In the genomic region with DNA sequence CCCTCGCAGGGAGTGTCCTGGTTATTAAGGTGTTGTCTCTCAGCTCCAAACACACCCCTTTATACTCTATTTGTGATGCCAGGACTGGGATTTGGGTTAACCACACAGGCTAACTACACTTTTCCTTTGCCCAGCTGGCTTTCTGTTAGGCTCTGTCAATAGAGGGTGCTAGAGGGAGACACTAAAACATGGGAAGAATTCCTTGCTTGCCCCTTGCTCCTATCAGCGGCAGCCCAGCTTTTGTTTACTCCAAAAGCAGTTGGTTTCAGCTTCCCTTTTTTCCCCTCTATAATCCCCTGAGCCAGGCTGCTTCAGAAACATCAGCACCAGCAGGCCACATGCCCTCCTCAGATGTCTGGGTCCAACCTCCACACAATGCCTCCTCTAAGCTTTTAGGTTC, we compare ENCODE assay signal across 9 cellular contexts.
A peak's percentile ranks its signal among the peaks of the same experiment; 100 is the strongest.
DNase-seq lines count a peak whose midpoint lies in the region; ATAC-seq and TF ChIP-seq lines count a peak whose summit lies in the region.
"Had no signal": no experiment of that assay in that cellular context is flagged by ENCODE, and none has a peak within 500 bp of the region (broad histone marks: within the 10 kb centered on the region; RNA-seq: fewer than 3 reads in every experiment).

No MANE protein-coding gene starts in this region.

- H3K36me3 ChIP-seq in Loucy (ENCODE audit: insufficient read depth, low read length), result no peaks in the 10 kb centered on the region
- no peaks in the 10 kb centered on the region for H3K36me3 ChIP-seq in kidney epithelial cell (ENCODE audit: control insufficient read depth, insufficient read depth, low read length)
- H3K36me3 ChIP-seq: upper lobe of left lung had no signal

- H4K20me1 ChIP-seq in Loucy (ENCODE audit: insufficient read depth, low read length, poor library complexity, severe bottlenecking), result no peaks in the 10 kb centered on the region

- H3K9me3 ChIP-seq in Loucy (ENCODE audit: insufficient read depth, low read depth, low read length), result no peaks in the 10 kb centered on the region
- H3K9me3 ChIP-seq: upper lobe of left lung had no signal

- DNase-seq in D341Med (ENCODE audit: low spot score) (peak; percentile 69), kidney epithelial cell (ENCODE audit: low read depth) (peak; percentile 18), GM20000 (ENCODE audit: low spot score) (no peak)
- DNase-seq: upper lobe of left lung had no signal

- peak overlapping the region; percentile 39; the same call in 1 of the 2 replicates for H3K27ac ChIP-seq in VCaP
- H3K27ac ChIP-seq: upper lobe of left lung had no signal

- H2AFZ ChIP-seq in Loucy (ENCODE audit: low read length), result no peak overlapping the region

- H3K4me3 ChIP-seq in Loucy (ENCODE audit: low read length, poor library complexity, severe bottlenecking) (no peak overlapping the region), kidney epithelial cell (ENCODE audit: low read depth, low read length) (no peak overlapping the region)
- H3K4me3 ChIP-seq: upper lobe of left lung had no signal

- TF ChIP-seq CTCF in Loucy (conservative IDR thresholded peaks at IDR 0.05; ENCODE audit: low read length) (peak; percentile 49), VCaP (conservative IDR thresholded peaks at IDR 0.05) (peak; percentile 77), kidney epithelial cell (IDR thresholded peaks at IDR 0.05; ENCODE audit: insufficient read depth, low read length, poor library complexity, severe bottlenecking) (peak; percentile 86), GM20000 (IDR thresholded peaks at IDR 0.05; ENCODE audit: extremely low read depth, missing control alignments) (no peak)

- no peak overlapping the region for H3K4me2 ChIP-seq in Loucy (ENCODE audit: low read depth, low read length, poor library complexity, severe bottlenecking)

- no peak for ATAC-seq in GM21390 (IDR thresholded peaks at IDR 0.05; ENCODE audit: unreplicated experiment)
- no peak for ATAC-seq in GM18520 (IDR thresholded peaks at IDR 0.05; ENCODE audit: unreplicated experiment)
- ATAC-seq in GM21526 (IDR thresholded peaks at IDR 0.05; ENCODE audit: low FRiP score, unreplicated experiment), result no peak

- H3K27me3 ChIP-seq in Loucy (ENCODE audit: insufficient read depth, low read length, poor library complexity, severe bottlenecking) (no peaks in the 10 kb centered on the region), kidney epithelial cell (ENCODE audit: control insufficient read depth, insufficient read depth, low read length) (no peaks in the 10 kb centered on the region)
- H3K27me3 ChIP-seq: upper lobe of left lung had no signal

- H3K9me2 ChIP-seq in Loucy (replicated peaks; ENCODE audit: low read depth, low read length), result no peaks in the 10 kb centered on the region

- H3K9ac ChIP-seq in Loucy (ENCODE audit: low read depth, low read length, poor library complexity, severe bottlenecking), result no peak overlapping the region

- H3K79me2 ChIP-seq in Loucy (ENCODE audit: insufficient read depth, low read length), result no peaks in the 10 kb centered on the region

- no peaks in the 10 kb centered on the region for H3F3A ChIP-seq in Loucy (ENCODE audit: low read depth)

- no peaks in the 10 kb centered on the region for H3K4me1 ChIP-seq in Loucy (ENCODE audit: insufficient read depth, low read length, poor library complexity, severe bottlenecking)
- H3K4me1 ChIP-seq: upper lobe of left lung had no signal
